18 cellular contexts compared by ENCODE assay signal in genomic region chr9:13963005-13963653, GRCh38.
DNase-seq lines count a peak whose midpoint lies in the region; ATAC-seq and TF ChIP-seq lines count a peak whose summit lies in the region.
"Had no signal": no experiment of that assay in that cellular context is flagged by ENCODE, and none has a peak within 500 bp of the region (broad histone marks: within the 10 kb centered on the region; RNA-seq: fewer than 3 reads in every experiment).

No MANE protein-coding gene starts in this region.

- H3K36me3 Mint-ChIP-seq in HFFc6 (ENCODE audit: low read depth), result no peaks in the 10 kb centered on the region
- H3K36me3 Mint-ChIP-seq: CD14-positive monocyte, T-cell had no signal

- TF ChIP-seq CTCF in HEK293 (tag by site-specific recombination; IDR thresholded peaks at IDR 0.05), result no peak
- TF ChIP-seq CTCF in HFFc6 (IDR thresholded peaks at IDR 0.05), result no peak

- H3K9me3 Mint-ChIP-seq in HFFc6, result no peaks in the 10 kb centered on the region

- CTCF ChIA-PET in HEK293 (lab: Yijun Ruan, JAX), result no interaction called here

- POLR2A ChIA-PET in HEK293 (lab: Yijun Ruan, JAX), result no interaction called here

- H3K27ac ChIP-seq in HEK293 (ENCODE audit: extremely low read depth, low read depth, low read length) (no peak overlapping the region), angular gyrus (ENCODE audit: low read depth, low read length) (peak overlapping the region; percentile 13)
- H3K27ac ChIP-seq: SK-N-MC had no signal

- peak; percentile 53 for DNase-seq in putamen (ENCODE audit: low spot score)
- DNase-seq in HFFc6, result no peak
- DNase-seq: COR-L47, EL, KBM-7, NCI-H1436 treated with DMSO at 0.1 percent for 48 hours, NCI-H2029 treated with DMSO at 0.1 percent for 48 hours, NCI-H510A, NCI-H82, T-cell had no signal

- H3K27me3 Mint-ChIP-seq in HFFc6 (ENCODE audit: insufficient read depth), result peaks cover 16% of the 10 kb centered on the region
- H3K27me3 Mint-ChIP-seq: T-cell had no signal

- no peaks in the 10 kb centered on the region for H3K9me3 ChIP-seq in HEK293 (ENCODE audit: control insufficient read depth, insufficient read depth, low read depth, low read length)

- H3K4me1 ChIP-seq in HEK293 (ENCODE audit: control insufficient read depth, insufficient read depth, low read length), result peaks cover 8% of the 10 kb centered on the region

- H3K4me3 ChIP-seq in HEK293 (ENCODE audit: low read depth, low read length), result no peak overlapping the region
- H3K4me3 ChIP-seq: SK-N-MC had no signal

- H3K4me1 Mint-ChIP-seq in HFFc6 (ENCODE audit: low read depth), result no peaks in the 10 kb centered on the region
- H3K4me1 Mint-ChIP-seq: T-cell had no signal

- ATAC-seq in GM18868 (IDR thresholded peaks at IDR 0.05; ENCODE audit: unreplicated experiment) (peak; percentile 78), GM18870 (IDR thresholded peaks at IDR 0.05; ENCODE audit: unreplicated experiment) (no peak), HG02623 (IDR thresholded peaks at IDR 0.05; ENCODE audit: unreplicated experiment) (no peak), HG03097 (IDR thresholded peaks at IDR 0.05; ENCODE audit: low FRiP score, unreplicated experiment) (no peak)
- ATAC-seq: T-cell had no signal

- no peaks in the 10 kb centered on the region for H3K36me3 ChIP-seq in HEK293 (ENCODE audit: control insufficient read depth in 2 of 2, insufficient read depth in 1 of 2, low read length in 2 of 2)

- H3K27ac Mint-ChIP-seq in HFFc6, result no peak overlapping the region
- H3K27ac Mint-ChIP-seq: T-cell had no signal

- no peak overlapping the region for H3K4me3 Mint-ChIP-seq in HFFc6
- H3K4me3 Mint-ChIP-seq: CD14-positive monocyte, T-cell had no signal

TF ChIP-seq in HEK293, 187 proteins besides CTCF, POLR2A, EP300 and RAD21:
- TF ChIP-seq ZFHX2 (tag by site-specific recombination; conservative IDR thresholded peaks at IDR 0.05) (peak; percentile 68), EGR2 (tag by site-specific recombination; IDR thresholded peaks at IDR 0.05; ENCODE audit: low read depth) (peak; percentile 71), ZNF184 (tag by site-specific recombination; IDR thresholded peaks at IDR 0.05) (no peak), ZNF510 (tag by site-specific recombination; IDR thresholded peaks at IDR 0.05; ENCODE audit: insufficient replicate concordance) (no peak)
TF ChIP-seq in HEK293: peak in this region for 2.
